Comparison of ENCODE assay signal across 1 cellular context in the genomic region with DNA sequence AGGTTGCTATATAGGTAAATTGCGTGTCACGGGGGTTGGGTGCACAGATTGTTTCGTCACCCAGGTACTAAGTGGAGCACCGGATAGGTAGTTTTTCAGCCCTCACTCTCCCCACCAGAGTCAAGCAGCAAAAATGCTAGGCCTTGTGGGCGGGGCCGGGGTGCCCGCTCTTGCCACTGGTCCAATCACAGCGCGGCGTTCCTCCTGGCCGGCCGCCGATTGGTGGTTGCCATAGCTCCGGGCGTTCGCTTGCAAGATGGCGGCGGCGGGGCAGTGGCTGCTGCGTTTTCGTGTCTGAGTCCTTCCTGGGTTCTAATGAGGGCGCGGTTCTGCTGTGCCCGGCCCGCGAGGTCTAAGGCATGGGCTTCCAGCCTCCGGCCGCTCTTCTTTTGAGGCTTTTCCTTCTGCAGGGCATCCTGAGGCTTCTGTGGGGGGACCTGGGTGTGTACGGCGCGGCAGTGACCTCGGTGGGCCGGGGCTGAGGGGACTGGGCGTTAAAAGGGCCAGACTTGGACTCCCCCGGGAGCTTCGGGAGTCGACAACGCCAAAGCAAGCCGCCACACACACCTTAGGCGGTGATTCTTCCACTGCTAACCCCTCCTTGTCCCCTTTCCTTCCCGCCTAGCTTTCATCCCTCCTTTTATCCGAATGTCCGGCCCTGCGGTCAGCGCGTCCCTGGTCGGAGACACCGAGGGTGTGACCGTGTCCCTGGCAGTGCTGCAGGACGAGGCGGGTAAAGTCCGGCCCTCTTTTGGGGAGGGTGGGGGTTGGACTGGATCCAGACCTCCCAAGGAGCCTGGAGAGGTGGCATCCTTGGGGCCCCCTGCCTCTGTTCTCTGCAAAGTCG.
TF ChIP-seq lines count a peak whose summit lies in the region.

A gene (plus strand): TSS at position 232 of the 847 bp plus-strand sequence. CDS start 128 bp downstream, at position 360.

TF ChIP-seq in HepG2, 621 proteins besides CTCF, POLR2A, EP300 and RAD21 (continued from another document and continues in another):
- TF ChIP-seq, protein P1, sequence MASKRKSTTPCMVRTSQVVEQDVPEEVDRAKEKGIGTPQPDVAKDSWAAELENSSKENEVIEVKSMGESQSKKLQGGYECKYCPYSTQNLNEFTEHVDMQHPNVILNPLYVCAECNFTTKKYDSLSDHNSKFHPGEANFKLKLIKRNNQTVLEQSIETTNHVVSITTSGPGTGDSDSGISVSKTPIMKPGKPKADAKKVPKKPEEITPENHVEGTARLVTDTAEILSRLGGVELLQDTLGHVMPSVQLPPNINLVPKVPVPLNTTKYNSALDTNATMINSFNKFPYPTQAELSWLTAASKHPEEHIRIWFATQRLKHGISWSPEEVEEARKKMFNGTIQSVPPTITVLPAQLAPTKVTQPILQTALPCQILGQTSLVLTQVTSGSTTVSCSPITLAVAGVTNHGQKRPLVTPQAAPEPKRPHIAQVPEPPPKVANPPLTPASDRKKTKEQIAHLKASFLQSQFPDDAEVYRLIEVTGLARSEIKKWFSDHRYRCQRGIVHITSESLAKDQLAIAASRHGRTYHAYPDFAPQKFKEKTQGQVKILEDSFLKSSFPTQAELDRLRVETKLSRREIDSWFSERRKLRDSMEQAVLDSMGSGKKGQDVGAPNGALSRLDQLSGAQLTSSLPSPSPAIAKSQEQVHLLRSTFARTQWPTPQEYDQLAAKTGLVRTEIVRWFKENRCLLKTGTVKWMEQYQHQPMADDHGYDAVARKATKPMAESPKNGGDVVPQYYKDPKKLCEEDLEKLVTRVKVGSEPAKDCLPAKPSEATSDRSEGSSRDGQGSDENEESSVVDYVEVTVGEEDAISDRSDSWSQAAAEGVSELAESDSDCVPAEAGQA (IDR thresholded peaks at IDR 0.05; ENCODE audit: low read depth), result peak; percentile 85
- TF ChIP-seq, protein P1 (CRISPR knock-in tag; IDR thresholded peaks at IDR 0.05; ENCODE audit: borderline replicate concordance), result no peak
- TF ChIP-seq HDAC2 (CRISPR knock-in tag; IDR thresholded peaks at IDR 0.05), result peak; percentile 21; the same call in 1 of the 2 replicates
- TF ChIP-seq MED1 (CRISPR knock-in tag; IDR thresholded peaks at IDR 0.05), result 0 out of 2 replicates have a peak, but pooled peaks have one; percentile 15
- TF ChIP-seq ELF1 (CRISPR knock-in tag; IDR thresholded peaks at IDR 0.05), result 0 out of 2 replicates have a peak, but pooled peaks have one; percentile 32
- peak; percentile 77 for TF ChIP-seq HDAC1 (CRISPR knock-in tag; IDR thresholded peaks at IDR 0.05)
- no peak for TF ChIP-seq FOXM1 (CRISPR knock-in tag; IDR thresholded peaks at IDR 0.05)
- TF ChIP-seq, protein P2, sequence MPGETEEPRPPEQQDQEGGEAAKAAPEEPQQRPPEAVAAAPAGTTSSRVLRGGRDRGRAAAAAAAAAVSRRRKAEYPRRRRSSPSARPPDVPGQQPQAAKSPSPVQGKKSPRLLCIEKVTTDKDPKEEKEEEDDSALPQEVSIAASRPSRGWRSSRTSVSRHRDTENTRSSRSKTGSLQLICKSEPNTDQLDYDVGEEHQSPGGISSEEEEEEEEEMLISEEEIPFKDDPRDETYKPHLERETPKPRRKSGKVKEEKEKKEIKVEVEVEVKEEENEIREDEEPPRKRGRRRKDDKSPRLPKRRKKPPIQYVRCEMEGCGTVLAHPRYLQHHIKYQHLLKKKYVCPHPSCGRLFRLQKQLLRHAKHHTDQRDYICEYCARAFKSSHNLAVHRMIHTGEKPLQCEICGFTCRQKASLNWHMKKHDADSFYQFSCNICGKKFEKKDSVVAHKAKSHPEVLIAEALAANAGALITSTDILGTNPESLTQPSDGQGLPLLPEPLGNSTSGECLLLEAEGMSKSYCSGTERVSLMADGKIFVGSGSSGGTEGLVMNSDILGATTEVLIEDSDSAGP (CRISPR knock-in tag; IDR thresholded peaks at IDR 0.05; ENCODE audit: borderline replicate concordance), result peak; percentile 73; the same call in 1 of the 2 replicates
- no peak for TF ChIP-seq GATAD2A (CRISPR knock-in tag; IDR thresholded peaks at IDR 0.05)
- TF ChIP-seq YY1 (IDR thresholded peaks at IDR 0.05; ENCODE audit: insufficient read depth, insufficient replicate concordance, low read depth, low read length), result peak; percentile 97
- TF ChIP-seq RBM39 (IDR thresholded peaks at IDR 0.05; ENCODE audit: low read depth, low read length, poor library complexity, severe bottlenecking), result peak; percentile 23
- TF ChIP-seq YEATS4 (CRISPR knock-in tag; IDR thresholded peaks at IDR 0.05; ENCODE audit: borderline replicate concordance), result peak; percentile 58; the same call in 1 of the 2 replicates
- TF ChIP-seq, protein P3, sequence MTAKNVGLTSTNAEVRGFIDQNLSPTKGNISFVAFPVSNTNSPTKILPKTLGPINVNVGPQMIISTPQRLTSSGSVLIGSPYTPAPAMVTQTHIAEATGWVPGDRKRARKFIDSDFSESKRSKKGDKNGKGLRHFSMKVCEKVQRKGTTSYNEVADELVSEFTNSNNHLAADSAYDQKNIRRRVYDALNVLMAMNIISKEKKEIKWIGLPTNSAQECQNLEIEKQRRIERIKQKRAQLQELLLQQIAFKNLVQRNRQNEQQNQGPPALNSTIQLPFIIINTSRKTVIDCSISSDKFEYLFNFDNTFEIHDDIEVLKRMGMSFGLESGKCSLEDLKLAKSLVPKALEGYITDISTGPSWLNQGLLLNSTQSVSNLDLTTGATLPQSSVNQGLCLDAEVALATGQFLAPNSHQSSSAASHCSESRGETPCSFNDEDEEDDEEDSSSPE (CRISPR knock-in tag; IDR thresholded peaks at IDR 0.05), result peak; percentile 83
- peak; percentile 96 for TF ChIP-seq HOXA3 (CRISPR knock-in tag; IDR thresholded peaks at IDR 0.05)
- TF ChIP-seq HIVEP1 (CRISPR knock-in tag; IDR thresholded peaks at IDR 0.05), result peak; percentile 56; the same call in 1 of the 2 replicates
- TF ChIP-seq SIN3B (IDR thresholded peaks at IDR 0.05; ENCODE audit: low read length), result peak; percentile 91
- peak; percentile 83; the same call in 1 of the 3 replicates for TF ChIP-seq MXI1 (IDR thresholded peaks at IDR 0.05; ENCODE audit: borderline replicate concordance, low read depth, low read length)
- TF ChIP-seq TRIM24 (CRISPR knock-in tag; IDR thresholded peaks at IDR 0.05), result no peak
- TF ChIP-seq, protein P4, sequence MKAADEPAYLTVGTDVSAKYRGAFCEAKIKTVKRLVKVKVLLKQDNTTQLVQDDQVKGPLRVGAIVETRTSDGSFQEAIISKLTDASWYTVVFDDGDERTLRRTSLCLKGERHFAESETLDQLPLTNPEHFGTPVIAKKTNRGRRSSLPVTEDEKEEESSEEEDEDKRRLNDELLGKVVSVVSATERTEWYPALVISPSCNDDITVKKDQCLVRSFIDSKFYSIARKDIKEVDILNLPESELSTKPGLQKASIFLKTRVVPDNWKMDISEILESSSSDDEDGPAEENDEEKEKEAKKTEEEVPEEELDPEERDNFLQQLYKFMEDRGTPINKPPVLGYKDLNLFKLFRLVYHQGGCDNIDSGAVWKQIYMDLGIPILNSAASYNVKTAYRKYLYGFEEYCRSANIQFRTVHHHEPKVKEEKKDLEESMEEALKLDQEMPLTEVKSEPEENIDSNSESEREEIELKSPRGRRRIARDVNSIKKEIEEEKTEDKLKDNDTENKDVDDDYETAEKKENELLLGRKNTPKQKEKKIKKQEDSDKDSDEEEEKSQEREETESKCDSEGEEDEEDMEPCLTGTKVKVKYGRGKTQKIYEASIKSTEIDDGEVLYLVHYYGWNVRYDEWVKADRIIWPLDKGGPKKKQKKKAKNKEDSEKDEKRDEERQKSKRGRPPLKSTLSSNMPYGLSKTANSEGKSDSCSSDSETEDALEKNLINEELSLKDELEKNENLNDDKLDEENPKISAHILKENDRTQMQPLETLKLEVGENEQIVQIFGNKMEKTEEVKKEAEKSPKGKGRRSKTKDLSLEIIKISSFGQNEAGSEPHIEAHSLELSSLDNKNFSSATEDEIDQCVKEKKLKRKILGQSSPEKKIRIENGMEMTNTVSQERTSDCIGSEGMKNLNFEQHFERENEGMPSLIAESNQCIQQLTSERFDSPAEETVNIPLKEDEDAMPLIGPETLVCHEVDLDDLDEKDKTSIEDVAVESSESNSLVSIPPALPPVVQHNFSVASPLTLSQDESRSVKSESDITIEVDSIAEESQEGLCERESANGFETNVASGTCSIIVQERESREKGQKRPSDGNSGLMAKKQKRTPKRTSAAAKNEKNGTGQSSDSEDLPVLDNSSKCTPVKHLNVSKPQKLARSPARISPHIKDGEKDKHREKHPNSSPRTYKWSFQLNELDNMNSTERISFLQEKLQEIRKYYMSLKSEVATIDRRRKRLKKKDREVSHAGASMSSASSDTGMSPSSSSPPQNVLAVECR (CRISPR knock-in tag; IDR thresholded peaks at IDR 0.05; ENCODE audit: borderline replicate concordance), result peak; percentile 94
- TF ChIP-seq ZNF350 (CRISPR knock-in tag; IDR thresholded peaks at IDR 0.05; ENCODE audit: borderline replicate concordance, low read depth), result peak; percentile 27; the same call in 1 of the 2 replicates
- TF ChIP-seq, protein P5, sequence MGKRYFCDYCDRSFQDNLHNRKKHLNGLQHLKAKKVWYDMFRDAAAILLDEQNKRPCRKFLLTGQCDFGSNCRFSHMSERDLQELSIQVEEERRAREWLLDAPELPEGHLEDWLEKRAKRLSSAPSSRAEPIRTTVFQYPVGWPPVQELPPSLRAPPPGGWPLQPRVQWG (CRISPR knock-in tag; IDR thresholded peaks at IDR 0.05; ENCODE audit: borderline replicate concordance, low read depth), result no peak
- TF ChIP-seq KAT8 (CRISPR knock-in tag; IDR thresholded peaks at IDR 0.05), result peak; percentile 82
- TF ChIP-seq NRL (CRISPR knock-in tag; IDR thresholded peaks at IDR 0.05; ENCODE audit: borderline replicate concordance), result peak; percentile 74; the same call in 1 of the 2 replicates
- TF ChIP-seq, protein P6, sequence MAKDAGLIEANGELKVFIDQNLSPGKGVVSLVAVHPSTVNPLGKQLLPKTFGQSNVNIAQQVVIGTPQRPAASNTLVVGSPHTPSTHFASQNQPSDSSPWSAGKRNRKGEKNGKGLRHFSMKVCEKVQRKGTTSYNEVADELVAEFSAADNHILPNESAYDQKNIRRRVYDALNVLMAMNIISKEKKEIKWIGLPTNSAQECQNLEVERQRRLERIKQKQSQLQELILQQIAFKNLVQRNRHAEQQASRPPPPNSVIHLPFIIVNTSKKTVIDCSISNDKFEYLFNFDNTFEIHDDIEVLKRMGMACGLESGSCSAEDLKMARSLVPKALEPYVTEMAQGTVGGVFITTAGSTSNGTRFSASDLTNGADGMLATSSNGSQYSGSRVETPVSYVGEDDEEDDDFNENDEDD (CRISPR knock-in tag; IDR thresholded peaks at IDR 0.05; ENCODE audit: borderline replicate concordance), result peak; percentile 82
- TF ChIP-seq KMT2A (CRISPR knock-in tag; IDR thresholded peaks at IDR 0.05), result peak; percentile 50; the same call in 1 of the 2 replicates
- 0 out of 2 replicates have a peak, but pooled peaks have one; percentile 25 for TF ChIP-seq ZNF777 (CRISPR knock-in tag; IDR thresholded peaks at IDR 0.05)
- TF ChIP-seq, protein P7, sequence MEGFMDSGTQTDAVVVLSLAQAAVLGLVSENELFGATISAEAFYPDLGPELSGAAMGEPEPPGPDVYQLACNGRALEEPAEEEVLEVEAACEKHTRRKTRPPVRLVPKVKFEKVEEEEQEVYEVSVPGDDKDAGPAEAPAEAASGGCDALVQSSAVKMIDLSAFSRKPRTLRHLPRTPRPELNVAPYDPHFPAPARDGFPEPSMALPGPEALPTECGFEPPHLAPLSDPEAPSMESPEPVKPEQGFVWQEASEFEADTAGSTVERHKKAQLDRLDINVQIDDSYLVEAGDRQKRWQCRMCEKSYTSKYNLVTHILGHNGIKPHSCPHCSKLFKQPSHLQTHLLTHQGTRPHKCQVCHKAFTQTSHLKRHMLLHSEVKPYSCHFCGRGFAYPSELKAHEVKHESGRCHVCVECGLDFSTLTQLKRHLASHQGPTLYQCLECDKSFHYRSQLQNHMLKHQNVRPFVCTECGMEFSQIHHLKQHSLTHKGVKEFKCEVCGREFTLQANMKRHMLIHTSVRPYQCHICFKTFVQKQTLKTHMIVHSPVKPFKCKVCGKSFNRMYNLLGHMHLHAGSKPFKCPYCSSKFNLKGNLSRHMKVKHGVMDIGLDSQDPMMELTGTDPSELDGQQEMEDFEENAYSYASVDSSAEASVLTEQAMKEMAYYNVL (CRISPR knock-in tag; IDR thresholded peaks at IDR 0.05; ENCODE audit: borderline replicate concordance), result no peak; the same call in 1 of the 2 replicates
- peak; percentile 88 for TF ChIP-seq RFX1 (IDR thresholded peaks at IDR 0.05)
- TF ChIP-seq RBFOX2 (IDR thresholded peaks at IDR 0.05; ENCODE audit: low read depth, low read length), result peak; percentile 45; the same call in 1 of the 2 replicates
- TF ChIP-seq, protein P8, sequence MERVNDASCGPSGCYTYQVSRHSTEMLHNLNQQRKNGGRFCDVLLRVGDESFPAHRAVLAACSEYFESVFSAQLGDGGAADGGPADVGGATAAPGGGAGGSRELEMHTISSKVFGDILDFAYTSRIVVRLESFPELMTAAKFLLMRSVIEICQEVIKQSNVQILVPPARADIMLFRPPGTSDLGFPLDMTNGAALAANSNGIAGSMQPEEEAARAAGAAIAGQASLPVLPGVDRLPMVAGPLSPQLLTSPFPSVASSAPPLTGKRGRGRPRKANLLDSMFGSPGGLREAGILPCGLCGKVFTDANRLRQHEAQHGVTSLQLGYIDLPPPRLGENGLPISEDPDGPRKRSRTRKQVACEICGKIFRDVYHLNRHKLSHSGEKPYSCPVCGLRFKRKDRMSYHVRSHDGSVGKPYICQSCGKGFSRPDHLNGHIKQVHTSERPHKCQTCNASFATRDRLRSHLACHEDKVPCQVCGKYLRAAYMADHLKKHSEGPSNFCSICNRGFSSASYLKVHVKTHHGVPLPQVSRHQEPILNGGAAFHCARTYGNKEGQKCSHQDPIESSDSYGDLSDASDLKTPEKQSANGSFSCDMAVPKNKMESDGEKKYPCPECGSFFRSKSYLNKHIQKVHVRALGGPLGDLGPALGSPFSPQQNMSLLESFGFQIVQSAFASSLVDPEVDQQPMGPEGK (CRISPR knock-in tag; IDR thresholded peaks at IDR 0.05), result 0 out of 2 replicates have a peak, but pooled peaks have one; percentile 18
